9 cellular contexts compared by ENCODE assay signal in genomic region chr17:83052241-83052564, GRCh38. TPM values are rescaled to one million over a fixed set of nuclear protein-coding genes. Genes with fewer than 3 reads are reported as not detected.
DNase-seq lines count a peak whose midpoint lies in the region; ATAC-seq and TF ChIP-seq lines count a peak whose summit lies in the region.
"Had no signal": no experiment of that assay in that cellular context is flagged by ENCODE, and none has a peak within 500 bp of the region (broad histone marks: within the 10 kb centered on the region; RNA-seq: fewer than 3 reads in every experiment).

No MANE protein-coding gene starts in this region.

- no peaks in the 10 kb centered on the region for H3K27me3 ChIP-seq in liver (ENCODE audit: control insufficient read depth in 4 of 4, insufficient read depth in 4 of 4, low read length in 3 of 4)
- H3K27me3 ChIP-seq in thyroid gland = no peaks in the 10 kb centered on the region

- H3K4me1 ChIP-seq in liver (ENCODE audit: control insufficient read depth in 4 of 4, insufficient read depth in 4 of 4, low read length in 3 of 4) (peaks cover 0 to 7% (median 5%) of the 10 kb centered on the region in 4 donors), thyroid gland (peaks cover 16 to 39% of the 10 kb centered on the region in 2 donors)

- H3K36me3 Mint-ChIP-seq in activated T-cell treated with anti-CD3 and anti-CD28 coated beads, Interleukin-2, amount 50 U/mL, for 72 hours (ENCODE audit: insufficient read depth in 2 of 2) = peaks cover 2 to 6% of the 10 kb centered on the region in 2 donors

- H3K36me3 ChIP-seq in liver (ENCODE audit: control insufficient read depth in 4 of 4, insufficient read depth in 3 of 4, low read depth in 1 of 4, low read length in 3 of 4) (no peaks in the 10 kb centered on the region), thyroid gland (no peaks in the 10 kb centered on the region)

- H3K9ac ChIP-seq in liver (ENCODE audit: low read depth in 1 of 2, low read length in 2 of 2) = peak overlapping the region in 1 of 2 donors; percentile 47

- peak overlapping the region; percentile 44 to 56 (median 44) for H3K4me3 ChIP-seq in liver (ENCODE audit: low read depth in 1 of 3, low read length in 3 of 3)
- peak overlapping the region in 1 of 3 donors; percentile 62 for H3K4me3 ChIP-seq in thyroid gland (replicated peaks in 1 of 3)

- no peaks in the 10 kb centered on the region for H3K9me3 ChIP-seq in liver (ENCODE audit: control insufficient read depth in 4 of 4, low read length in 3 of 4)
- H3K9me3 ChIP-seq in thyroid gland = no peaks in the 10 kb centered on the region

- 48% methylated on average over 12 of the region's 12 CpGs for WGBS in liver
- WGBS in thyroid gland, 2 donors = 40 to 49% methylated on average over 7 to 10 of the region's 12 CpGs

- TF ChIP-seq POLR2A in thyroid gland (IDR thresholded peaks at IDR 0.05) = no peak

- intact Hi-C loops in thyroid gland (cut with DNase I) = no loop called here

- peak overlapping the region; percentile 89 for H3K27ac Mint-ChIP-seq in activated T-cell treated with anti-CD3 and anti-CD28 coated beads, Interleukin-2, amount 50 U/mL, for 72 hours

- peak overlapping the region; percentile 86 for H3K27ac ChIP-seq in angular gyrus (ENCODE audit: low read depth, low read length)
- H3K27ac ChIP-seq in liver (ENCODE audit: low read depth in 1 of 2, low read length in 2 of 2) = peak overlapping the region; percentile 65 to 77
- H3K27ac ChIP-seq in thyroid gland = peak overlapping the region; percentile 69 to 94 (median 88)
- H3K27ac ChIP-seq: epithelial cell of prostate had no signal

- ATAC-seq in activated T-cell treated with anti-CD3 and anti-CD28 coated beads, Interleukin-2, amount 50 U/mL, for 72 hours (replicated peaks in 1 of 2) = no peak
- no peak for ATAC-seq in GM19023 (IDR thresholded peaks at IDR 0.05; ENCODE audit: unreplicated experiment)

- peaks cover 49% of the 10 kb centered on the region for H3K4me1 Mint-ChIP-seq in activated T-cell treated with anti-CD3 and anti-CD28 coated beads, Interleukin-2, amount 50 U/mL, for 72 hours (ENCODE audit: low read depth)

- H3K27me3 Mint-ChIP-seq in activated T-cell treated with anti-CD3 and anti-CD28 coated beads, Interleukin-2, amount 50 U/mL, for 72 hours (ENCODE audit: low read depth) = no peaks in the 10 kb centered on the region

- no peaks in the 10 kb centered on the region for H3K9me3 Mint-ChIP-seq in activated T-cell treated with anti-CD3 and anti-CD28 coated beads, Interleukin-2, amount 50 U/mL, for 72 hours

- peak overlapping the region; percentile 83 to 89 for H3K4me3 Mint-ChIP-seq in activated T-cell treated with anti-CD3 and anti-CD28 coated beads, Interleukin-2, amount 50 U/mL, for 72 hours

- no peak for TF ChIP-seq CTCF in liver (IDR thresholded peaks at IDR 0.05; ENCODE audit: low read depth, low read length, missing input control)
- TF ChIP-seq CTCF in thyroid gland (IDR thresholded peaks at IDR 0.05) = peak in 1 of 6 experiments; percentile 15

- DNase-seq in activated T-cell treated with anti-CD3 and anti-CD28 coated beads, Interleukin-2, amount 50 U/mL, for 72 hours = no peak
- no peak for DNase-seq in activated T-cell treated with anti-CD3 and anti-CD28 coated beads, Interleukin-2, amount 50 U/mL, for 1 hour
- DNase-seq in thyroid gland = no peak
- DNase-seq in NCI-H1930 (lab: John Stamatoyannopoulos, UW) = no peak
- no peak for DNase-seq in NK-92 treated with Interleukin-12 subunit alpha and Interleukin-12 subunit beta, amount 100 ng/mL, for 24 hours (lab: John Stamatoyannopoulos, UW)

- TF ChIP-seq RAD21 in liver (IDR thresholded peaks at IDR 0.05) = no peak

TF ChIP-seq in liver, 16 proteins besides CTCF, POLR2A, EP300 and RAD21:
- TF ChIP-seq ZBTB33 (IDR thresholded peaks at IDR 0.05) = no peak
- no peak for TF ChIP-seq FOXA1 (IDR thresholded peaks at IDR 0.05)
- no peak for TF ChIP-seq TAF1 (conservative IDR thresholded peaks at IDR 0.05)
- no peak for TF ChIP-seq HNF4G (IDR thresholded peaks at IDR 0.05)
- TF ChIP-seq EGR1 (IDR thresholded peaks at IDR 0.05; ENCODE audit: low read depth in 2 of 2) = no peak
- TF ChIP-seq, protein P1, sequence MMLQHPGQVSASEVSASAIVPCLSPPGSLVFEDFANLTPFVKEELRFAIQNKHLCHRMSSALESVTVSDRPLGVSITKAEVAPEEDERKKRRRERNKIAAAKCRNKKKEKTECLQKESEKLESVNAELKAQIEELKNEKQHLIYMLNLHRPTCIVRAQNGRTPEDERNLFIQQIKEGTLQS (IDR thresholded peaks at IDR 0.05) = no peak
- TF ChIP-seq, protein P2, sequence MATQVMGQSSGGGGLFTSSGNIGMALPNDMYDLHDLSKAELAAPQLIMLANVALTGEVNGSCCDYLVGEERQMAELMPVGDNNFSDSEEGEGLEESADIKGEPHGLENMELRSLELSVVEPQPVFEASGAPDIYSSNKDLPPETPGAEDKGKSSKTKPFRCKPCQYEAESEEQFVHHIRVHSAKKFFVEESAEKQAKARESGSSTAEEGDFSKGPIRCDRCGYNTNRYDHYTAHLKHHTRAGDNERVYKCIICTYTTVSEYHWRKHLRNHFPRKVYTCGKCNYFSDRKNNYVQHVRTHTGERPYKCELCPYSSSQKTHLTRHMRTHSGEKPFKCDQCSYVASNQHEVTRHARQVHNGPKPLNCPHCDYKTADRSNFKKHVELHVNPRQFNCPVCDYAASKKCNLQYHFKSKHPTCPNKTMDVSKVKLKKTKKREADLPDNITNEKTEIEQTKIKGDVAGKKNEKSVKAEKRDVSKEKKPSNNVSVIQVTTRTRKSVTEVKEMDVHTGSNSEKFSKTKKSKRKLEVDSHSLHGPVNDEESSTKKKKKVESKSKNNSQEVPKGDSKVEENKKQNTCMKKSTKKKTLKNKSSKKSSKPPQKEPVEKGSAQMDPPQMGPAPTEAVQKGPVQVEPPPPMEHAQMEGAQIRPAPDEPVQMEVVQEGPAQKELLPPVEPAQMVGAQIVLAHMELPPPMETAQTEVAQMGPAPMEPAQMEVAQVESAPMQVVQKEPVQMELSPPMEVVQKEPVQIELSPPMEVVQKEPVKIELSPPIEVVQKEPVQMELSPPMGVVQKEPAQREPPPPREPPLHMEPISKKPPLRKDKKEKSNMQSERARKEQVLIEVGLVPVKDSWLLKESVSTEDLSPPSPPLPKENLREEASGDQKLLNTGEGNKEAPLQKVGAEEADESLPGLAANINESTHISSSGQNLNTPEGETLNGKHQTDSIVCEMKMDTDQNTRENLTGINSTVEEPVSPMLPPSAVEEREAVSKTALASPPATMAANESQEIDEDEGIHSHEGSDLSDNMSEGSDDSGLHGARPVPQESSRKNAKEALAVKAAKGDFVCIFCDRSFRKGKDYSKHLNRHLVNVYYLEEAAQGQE (IDR thresholded peaks at IDR 0.05) = no peak
- TF ChIP-seq RXRA (IDR thresholded peaks at IDR 0.05) = no peak
- no peak for TF ChIP-seq FOXA2 (IDR thresholded peaks at IDR 0.05)
- TF ChIP-seq, protein P3, sequence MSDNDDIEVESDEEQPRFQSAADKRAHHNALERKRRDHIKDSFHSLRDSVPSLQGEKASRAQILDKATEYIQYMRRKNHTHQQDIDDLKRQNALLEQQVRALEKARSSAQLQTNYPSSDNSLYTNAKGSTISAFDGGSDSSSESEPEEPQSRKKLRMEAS (IDR thresholded peaks at IDR 0.05) = no peak
- no peak for TF ChIP-seq HNF4A (conservative IDR thresholded peaks at IDR 0.05)
- TF ChIP-seq SP1 (IDR thresholded peaks at IDR 0.05) = no peak
- TF ChIP-seq JUND (IDR thresholded peaks at IDR 0.05) = no peak
- no peak for TF ChIP-seq YY1 (IDR thresholded peaks at IDR 0.05)
- TF ChIP-seq GABPA (IDR thresholded peaks at IDR 0.05 in 1 of 2, conservative IDR thresholded peaks at IDR 0.05 in 1 of 2) = no peak

RNA-seq across cellular contexts. Expression of gene METRNL, which starts 27.2 kb away (rescaled TPM):
- 100 to 1,000 TPM; 137 to 198 TPM for total RNA-seq in activated T-cell treated with anti-CD3 and anti-CD28 coated beads, Interleukin-2, amount 50 U/mL, for 72 hours
- 1 to 10 TPM; 8.5 to 8.7 TPM for total RNA-seq in liver
- 1 to 10 TPM in 1 of 2 donors, under 1 TPM in 1; 0.67 to 9.0 TPM for polyA plus RNA-seq in liver
- total RNA-seq in thyroid gland = 10 to 100 TPM; 57.5 to 89.7 (median 73.3) TPM

Comparison
In these comparisons a context has a peak if more than half of its experiments do, and no peak if none do; other contexts are left out.
1. RNA of gene METRNL, which starts 27.2 kb away (total RNA-seq): 137 to 198 TPM in activated T-cell treated with anti-CD3 and anti-CD28 coated beads, Interleukin-2, amount 50 U/mL, for 72 hours and 57.5 to 89.7 TPM in thyroid gland; 8.5 to 8.7 TPM in liver; every median in the first group is over 4 times any median in the second.
2. Peak in every context shown above with its lines, with median percentiles within 50 percentile points of each other: H3K27ac ChIP-seq.